In genomic region chr11:43747130-43747802, GRCh38 we compare ENCODE assay signal across 25 cellular contexts.
DNase-seq lines count a peak whose midpoint lies in the region; ATAC-seq and TF ChIP-seq lines count a peak whose summit lies in the region.
"Had no signal": no experiment of that assay in that cellular context is flagged by ENCODE, and none has a peak within 500 bp of the region (broad histone marks: within the 10 kb centered on the region; RNA-seq: fewer than 3 reads in every experiment).

No MANE protein-coding gene starts in this region.

- 43% methylated on average over 7 of the region's 7 CpGs for WGBS in hepatocyte (ENCODE audit: low lambda C conversion rate, missing lambda C conversion rate)
- 64 to 76% methylated on average over 7 of the region's 7 CpGs for WGBS in testis, 2 donors

- H3K79me2 ChIP-seq in hepatocyte: peaks cover 61% of the 10 kb centered on the region
- peaks cover 34% of the 10 kb centered on the region for H3K79me2 ChIP-seq in osteoblast (ENCODE audit: insufficient read depth, low read length)

- H3K36me3 ChIP-seq in hepatocyte (replicated peaks; ENCODE audit: insufficient read depth, low read depth): no peaks in the 10 kb centered on the region
- H3K36me3 ChIP-seq in testis (ENCODE audit: low read depth, missing control alignments): no peaks in the 10 kb centered on the region
- H3K36me3 ChIP-seq in osteoblast (ENCODE audit: insufficient read depth, low read length): no peaks in the 10 kb centered on the region
- H3K36me3 ChIP-seq: colonic mucosa, thyroid gland had no signal

- no peaks in the 10 kb centered on the region for H3K9me3 ChIP-seq in hepatocyte (ENCODE audit: low read depth)
- H3K9me3 ChIP-seq in testis: no peaks in the 10 kb centered on the region
- no peaks in the 10 kb centered on the region for H3K9me3 ChIP-seq in osteoblast (ENCODE audit: low read depth, low read length)
- H3K9me3 ChIP-seq: colonic mucosa, thyroid gland had no signal

- TF ChIP-seq POLR2A in testis (IDR thresholded peaks at IDR 0.05): no peak

- H3K4me2 ChIP-seq in hepatocyte (peak overlapping the region; percentile 63), osteoblast (ENCODE audit: insufficient read depth, low read length) (no peak overlapping the region)

- H3K9me2 ChIP-seq in hepatocyte (replicated peaks; ENCODE audit: insufficient read depth): no peaks in the 10 kb centered on the region

- no peak for DNase-seq in left ventricle myocardium superior
- DNase-seq in Right ventricle myocardium inferior (ENCODE audit: missing footprints): no peak
- peak; percentile 51 for DNase-seq in OCI-M2 (lab: John Stamatoyannopoulos, UW; ENCODE audit: unreplicated experiment)
- DNase-seq in hepatocyte (ENCODE audit: low spot score): peak; percentile 26
- peak; percentile 58 for DNase-seq in testis
- DNase-seq in CD1c-positive myeloid dendritic cell (ENCODE audit: extremely low spot score): no peak
- no peak for DNase-seq in osteoblast (ENCODE audit: insufficient read length, low spot score, missing footprints)
- no peak for DNase-seq in NCI-H146 (lab: John Stamatoyannopoulos, UW)
- DNase-seq: activated CD4-positive, alpha-beta T cell treated with anti-CD3 and anti-CD28 coated beads, Interleukin-2, amount 50 U/mL, for 1 hour; activated naive CD4-positive, alpha-beta T cell treated with anti-CD3 and anti-CD28 coated beads, Interleukin-2, amount 10 ng/mL, durations not matched to agents 7 days and 5 days; anterior cingulate cortex; colonic mucosa; effector memory CD4-positive, alpha-beta T cell; GOT3; heart left ventricle; mesenchymal stem cell; naive B cell; NCI-H1105 treated with DMSO at 0.1 percent for 48 hours; NCI-H2029 treated with DMSO at 0.1 percent for 48 hours; nucleus accumbens; stimulated activated CD8-positive, alpha-beta memory T cell treated with anti-CD3 and anti-CD28 coated beads, Interleukin-4, amount 100 ng/mL, for 48 hours; stimulated activated naive CD8-positive, alpha-beta T cell treated with anti-CD3 and anti-CD28 coated beads, Interleukin-15, amount 100 ng/mL, for 72 hours; T-helper 17 cell; thyroid gland had no signal

- H3K27me3 ChIP-seq in hepatocyte (no peaks in the 10 kb centered on the region), testis (no peaks in the 10 kb centered on the region), osteoblast (ENCODE audit: insufficient read depth, low read length) (no peaks in the 10 kb centered on the region)
- H3K27me3 ChIP-seq: colonic mucosa, heart left ventricle, thyroid gland had no signal

- H4K20me1 ChIP-seq in hepatocyte (ENCODE audit: insufficient read depth, poor library complexity, severe bottlenecking) (no peaks in the 10 kb centered on the region), osteoblast (ENCODE audit: insufficient read depth, low read length) (peaks cover 7% of the 10 kb centered on the region)

- H3K4me1 ChIP-seq in hepatocyte (ENCODE audit: insufficient read depth) (peaks cover 11% of the 10 kb centered on the region), testis (peaks cover 17% of the 10 kb centered on the region), osteoblast (ENCODE audit: insufficient read depth, low read length) (no peaks in the 10 kb centered on the region)
- H3K4me1 ChIP-seq: colonic mucosa, thyroid gland had no signal

- H3K4me3 ChIP-seq in hepatocyte (no peak overlapping the region), testis (no peak overlapping the region), osteoblast (ENCODE audit: insufficient read depth, low read length) (no peak overlapping the region)
- H3K4me3 ChIP-seq: colonic mucosa, heart left ventricle, SK-N-MC, thyroid gland had no signal

- H2AFZ ChIP-seq in hepatocyte: no peak overlapping the region
- H2AFZ ChIP-seq in osteoblast (ENCODE audit: low read length): no peak overlapping the region

- H3K27ac ChIP-seq in hepatocyte (peak overlapping the region; percentile 75), testis (peak overlapping the region; percentile 31 to 52), osteoblast (ENCODE audit: low read depth, low read length) (no peak overlapping the region)
- H3K27ac ChIP-seq: colonic mucosa, heart left ventricle, SK-N-MC, thyroid gland had no signal

- TF ChIP-seq CTCF in hepatocyte (IDR thresholded peaks at IDR 0.05; ENCODE audit: poor library complexity): no peak
- no peak for TF ChIP-seq CTCF in testis (IDR thresholded peaks at IDR 0.05)
- no peak for TF ChIP-seq CTCF in osteoblast (IDR thresholded peaks at IDR 0.05; ENCODE audit: extremely low read depth, low read depth, low read length)

- ATAC-seq in left ventricle myocardium superior (peak; percentile 24), Right ventricle myocardium inferior (no peak)
- ATAC-seq: stimulated activated naive CD8-positive, alpha-beta T cell treated with anti-CD3 and anti-CD28 coated beads, Interleukin-15, amount 100 ng/mL, for 72 hours; T-helper 17 cell had no signal

- intact Hi-C loops in left ventricle myocardium superior (cut with micrococcal nuclease) (no loop called here), Right ventricle myocardium inferior (cut with DNase I) (no loop called here), testis (cut with DNase I; ENCODE audit: low total_unique reads) (no loop called here)

Comparison
In these comparisons a context has a peak if more than half of its experiments do, and no peak if none do; other contexts are left out.
1. DNase-seq: peak in OCI-M2 (single experiment), hepatocyte (single experiment) and testis (single experiment); none in left ventricle myocardium superior (single experiment), Right ventricle myocardium inferior (single experiment), CD1c-positive myeloid dendritic cell (single experiment), osteoblast (single experiment) and NCI-H146 (single experiment).